In the genomic region with DNA sequence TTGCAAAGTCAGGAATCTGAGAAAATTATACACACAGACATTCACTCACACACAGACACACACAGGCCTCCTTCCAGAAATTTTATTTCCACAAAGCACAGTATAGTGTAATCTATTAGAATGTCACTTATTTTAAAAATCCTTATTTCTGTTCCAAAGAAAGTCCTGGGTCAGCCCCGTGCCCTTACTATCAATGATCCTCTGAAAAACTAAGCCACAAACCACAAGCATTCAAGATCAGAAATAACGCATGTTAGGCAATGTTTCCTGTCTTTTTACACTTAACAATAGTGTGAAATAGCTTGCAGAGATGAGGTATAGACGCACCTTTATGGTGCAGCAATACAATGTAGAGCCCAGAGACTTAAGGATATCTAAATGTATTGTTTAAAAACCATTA, we compare ENCODE assay signal across 13 cellular contexts. TPM values are rescaled to one million over a fixed set of nuclear protein-coding genes. Genes with fewer than 3 reads are reported as not detected.
DNase-seq lines count a peak whose midpoint lies in the region; ATAC-seq, FAIRE-seq and TF ChIP-seq lines count a peak whose summit lies in the region.
"Had no signal": no experiment of that assay in that cellular context is flagged by ENCODE, and none has a peak within 500 bp of the region (broad histone marks: within the 10 kb centered on the region; RNA-seq: fewer than 3 reads in every experiment).

No MANE protein-coding gene starts in this region.

- H3K27me3 ChIP-seq in left ventricle myocardium inferior (ENCODE audit: low read depth) (no peaks in the 10 kb centered on the region), liver (ENCODE audit: control insufficient read depth in 4 of 4, insufficient read depth in 4 of 4, low read length in 3 of 4) (no peaks in the 10 kb centered on the region)

- H3K9me3 Mint-ChIP-seq in MCF 10A (ENCODE audit: unreplicated experiment): peaks cover 7% of the 10 kb centered on the region
- H3K9me3 Mint-ChIP-seq: activated B cell treated with CpG ODN at 0.5 μM for 24 hours had no signal

- TF ChIP-seq RAD21 in liver (IDR thresholded peaks at IDR 0.05): no peak

- H3K36me3 ChIP-seq in left ventricle myocardium inferior (no peaks in the 10 kb centered on the region), liver (ENCODE audit: control insufficient read depth in 4 of 4, insufficient read depth in 3 of 4, low read depth in 1 of 4, low read length in 3 of 4) (no peaks in the 10 kb centered on the region)

- H3K4me3 ChIP-seq in left ventricle myocardium inferior (peak overlapping the region; percentile 29), liver (ENCODE audit: low read depth in 1 of 3, low read length in 3 of 3) (no peak overlapping the region)

- ATAC-seq in left ventricle myocardium superior (no peak), GM21576 (IDR thresholded peaks at IDR 0.05; ENCODE audit: unreplicated experiment) (no peak), GM21526 (IDR thresholded peaks at IDR 0.05; ENCODE audit: low FRiP score, unreplicated experiment) (no peak)

- BruUV-seq in MCF 10A (replicated peaks; lab: Mats Ljungman, UMichigan): TSS peak; percentile 52

- H3K27me3 Mint-ChIP-seq in MCF 10A (ENCODE audit: insufficient read depth, unreplicated experiment): no peaks in the 10 kb centered on the region

- peak overlapping the region in 1 of 2 donors; percentile 76 for H3K9ac ChIP-seq in liver (ENCODE audit: low read depth in 1 of 2, low read length in 2 of 2)
- H3K9ac ChIP-seq: parathyroid adenoma had no signal

- CTCF ChIA-PET in MCF 10A (lab: Yijun Ruan, JAX): interaction anchor here (0.8 to 2.4 kb wide), 6 partner anchors 15 to 113 kb away, joined by 3 to 10 read pairs (median 6); no protein-coding TSS in a partner anchor

- POLR2A ChIA-PET in MCF 10A (lab: Yijun Ruan, JAX): interaction anchor here (0.6 to 10.8 kb wide), 15 partner anchors 8 to 563 kb away, joined by 3 to 275 read pairs (median 3); partner anchors contain the start of genes CNOT11 and TBC1D8

- H3K27ac ChIP-seq in left ventricle myocardium inferior (replicated peaks) (peak overlapping the region; percentile 89), liver (ENCODE audit: low read depth in 1 of 2, low read length in 2 of 2) (peak overlapping the region; percentile 84 to 85)

- 53% methylated on average over 3 of the region's 3 CpGs for WGBS in liver

- DNase-seq in left ventricle myocardium inferior (no peak), left ventricle myocardium superior (no peak), MCF 10A (ENCODE audit: unreplicated experiment) (peak; percentile 72), urothelium cell line (ENCODE audit: low spot score) (peak; percentile 57), GM20000 (ENCODE audit: low spot score) (no peak)
- DNase-seq: activated B cell treated with CpG ODN at 0.5 μM for 24 hours; stimulated activated CD8-positive, alpha-beta memory T cell treated with anti-CD3 and anti-CD28 coated beads, Interleukin-4, amount 100 ng/mL, for 48 hours had no signal

- H3K4me1 ChIP-seq in left ventricle myocardium inferior: peaks cover 93% of the 10 kb centered on the region
- H3K4me1 ChIP-seq in liver (ENCODE audit: control insufficient read depth in 4 of 4, insufficient read depth in 4 of 4, low read length in 3 of 4): peaks cover 21 to 58% (median 38%) of the 10 kb centered on the region in 4 donors

- FAIRE-seq in urothelium cell line (lab: Jason Lieb, UNC): no peak
- FAIRE-seq: H1 had no signal

- peak overlapping the region; percentile 96 for H3K27ac Mint-ChIP-seq in MCF 10A (ENCODE audit: low read depth, unreplicated experiment)
- H3K27ac Mint-ChIP-seq: activated B cell treated with CpG ODN at 0.5 μM for 24 hours; activated naive CD8-positive, alpha-beta T cell had no signal

- H3K36me3 Mint-ChIP-seq in MCF 10A (ENCODE audit: insufficient read depth, unreplicated experiment): peaks cover 29% of the 10 kb centered on the region
- H3K36me3 Mint-ChIP-seq: activated naive CD8-positive, alpha-beta T cell had no signal

- intact Hi-C loops in left ventricle myocardium inferior (cut with micrococcal nuclease) (no loop called here), left ventricle myocardium superior (cut with micrococcal nuclease) (no loop called here), MCF 10A (cut with micrococcal nuclease) (loop anchor here (2.0 kb wide), 1 partner anchor 25 kb away; the partner anchor contains the start of gene TBC1D8)

- no peaks in the 10 kb centered on the region for H3K9me3 ChIP-seq in left ventricle myocardium inferior (replicated peaks)
- no peaks in the 10 kb centered on the region for H3K9me3 ChIP-seq in liver (ENCODE audit: control insufficient read depth in 4 of 4, low read length in 3 of 4)

- peaks cover 66% of the 10 kb centered on the region for H3K4me1 Mint-ChIP-seq in MCF 10A (ENCODE audit: insufficient read depth, unreplicated experiment)
- H3K4me1 Mint-ChIP-seq: activated B cell treated with CpG ODN at 0.5 μM for 24 hours had no signal

- no peak for TF ChIP-seq CTCF in left ventricle myocardium inferior (IDR thresholded peaks at IDR 0.05; ENCODE audit: borderline replicate concordance)
- no peak for TF ChIP-seq CTCF in MCF 10A (IDR thresholded peaks at IDR 0.05; ENCODE audit: unreplicated experiment)
- TF ChIP-seq CTCF in liver (IDR thresholded peaks at IDR 0.05; ENCODE audit: low read depth, low read length, missing input control): no peak
- TF ChIP-seq CTCF in GM20000 (IDR thresholded peaks at IDR 0.05; ENCODE audit: extremely low read depth, missing control alignments): no peak

- peak overlapping the region; percentile 64 for H3K4me3 Mint-ChIP-seq in MCF 10A (ENCODE audit: unreplicated experiment)
- H3K4me3 Mint-ChIP-seq: activated B cell treated with CpG ODN at 0.5 μM for 24 hours; activated naive CD8-positive, alpha-beta T cell had no signal

TF ChIP-seq in liver, 16 proteins besides CTCF, POLR2A, EP300 and RAD21:
- peak in 1 of 2 donors; percentile 4 for TF ChIP-seq JUND (IDR thresholded peaks at IDR 0.05)
- no peak for TF ChIP-seq NR2F2 (IDR thresholded peaks at IDR 0.05)

RNA-seq across cellular contexts. Expression of gene TBC1D8, which starts 25.8 kb away (rescaled TPM):
- 45.0 TPM for total RNA-seq in left ventricle myocardium inferior
- 47.8 TPM for total RNA-seq in left ventricle myocardium superior
- 48.1 and 50.9 TPM in 2 replicates for total RNA-seq in MCF 10A (2022)
- total RNA-seq in liver: 10 to 100 TPM; 10.4 to 38.6 TPM
- 10 to 100 TPM; 13.2 to 13.5 TPM for polyA plus RNA-seq in liver

Comparison
In these comparisons a context has a peak if more than half of its experiments do, and no peak if none do; other contexts are left out.
1. DNase-seq: peak in MCF 10A (single experiment) and urothelium cell line (single experiment); none in left ventricle myocardium inferior (single experiment), left ventricle myocardium superior (single experiment) and GM20000 (single experiment).